In the genomic region with DNA sequence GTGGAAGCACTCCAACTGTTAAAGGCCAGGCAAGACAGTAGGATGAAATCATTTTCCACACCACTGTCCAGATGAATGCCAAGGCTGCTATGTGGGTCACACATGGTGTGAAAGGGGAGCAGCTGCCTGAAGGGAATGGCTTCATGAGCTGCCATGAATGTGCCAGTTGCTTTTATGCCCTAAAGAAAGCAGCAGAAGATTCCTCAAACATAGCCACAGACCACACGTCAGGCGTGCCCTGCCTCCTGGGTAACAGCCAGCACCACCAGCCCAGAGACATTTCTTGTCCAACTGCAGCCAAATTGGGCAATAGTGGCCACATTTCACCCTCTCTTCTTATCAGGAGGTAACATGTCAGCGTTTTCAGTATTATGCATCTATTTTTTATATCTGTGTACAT, we compare ENCODE assay signal across 1 cellular context.
TF ChIP-seq lines count a peak whose summit lies in the region.

No MANE protein-coding gene starts in this region.

TF ChIP-seq in K562, 482 proteins besides CTCF, POLR2A, EP300 and RAD21 (continued from another document):
- TF ChIP-seq ELF1 (tag; IDR thresholded peaks at IDR 0.05): no peak
- TF ChIP-seq HIVEP1 (CRISPR knock-in tag; IDR thresholded peaks at IDR 0.05): no peak
- TF ChIP-seq CSDE1 (IDR thresholded peaks at IDR 0.05): no peak
- TF ChIP-seq PYGO2 (tag; IDR thresholded peaks at IDR 0.05): no peak
- no peak for TF ChIP-seq HDAC6 (IDR thresholded peaks at IDR 0.05; ENCODE audit: low read depth, low read length)
- TF ChIP-seq E2F3 (CRISPR knock-in tag; IDR thresholded peaks at IDR 0.05): no peak
- no peak for TF ChIP-seq ZBTB2 (IDR thresholded peaks at IDR 0.05)
- TF ChIP-seq RNF219 (CRISPR knock-in tag; IDR thresholded peaks at IDR 0.05): no peak
- TF ChIP-seq CBFA2T3 (IDR thresholded peaks at IDR 0.05): 0 out of 2 replicates have a peak, but pooled peaks have one; percentile 7
- TF ChIP-seq CEBPG (CRISPR knock-in tag; IDR thresholded peaks at IDR 0.05): no peak
- peak; percentile 56 to 67; a peak in 2 of 4 replicates for TF ChIP-seq CEBPG (tag; conservative IDR thresholded peaks at IDR 0.05 in 1 of 2, IDR thresholded peaks at IDR 0.05 in 1 of 2)
- TF ChIP-seq ZKSCAN1 (IDR thresholded peaks at IDR 0.05; ENCODE audit: low read depth, low read length): no peak
- TF ChIP-seq CEBPB (tag; IDR thresholded peaks at IDR 0.05): peak; percentile 86
- TF ChIP-seq BACH1 (tag; IDR thresholded peaks at IDR 0.05): no peak
- TF ChIP-seq KHSRP (IDR thresholded peaks at IDR 0.05): no peak
- TF ChIP-seq TEAD2 (tag; IDR thresholded peaks at IDR 0.05): no peak
- TF ChIP-seq FOSL1 (tag; conservative IDR thresholded peaks at IDR 0.05): no peak
- no peak for TF ChIP-seq SMARCA5 (IDR thresholded peaks at IDR 0.05)
- TF ChIP-seq FOS (IDR thresholded peaks at IDR 0.05; ENCODE audit: extremely low read depth, insufficient read length): no peak
TF ChIP-seq in K562: peak in this region for 4.
